Comparison of ENCODE assay signal across 29 cellular contexts in genomic region chr12:96155781-96156180, GRCh38.
"Had no signal": no experiment of that assay in that cellular context is flagged by ENCODE, and none has a peak within 500 bp of the region (broad histone marks: within the 10 kb centered on the region; RNA-seq: fewer than 3 reads in every experiment).

No MANE protein-coding gene starts in this region.

- ATAC-seq: foreskin keratinocyte; gastroesophageal sphincter; heart right ventricle; left lobe of liver; mucosa of descending colon; natural killer cell treated with Interleukin-12 subunit alpha and Interleukin-12 subunit beta and Interleukin-15 and Interleukin-18, amount 100 ng/mL, for 72 hours; pancreas; right lobe of liver; stimulated activated naive CD8-positive, alpha-beta T cell treated with anti-CD3 and anti-CD28 coated beads, Interleukin-15, amount 100 ng/mL, for 72 hours; upper lobe of right lung had no signal

- FAIRE-seq: colon, islet of Langerhans, pancreas, small intestine had no signal

- H3K4me1 ChIP-seq: esophagus muscularis mucosa, foreskin keratinocyte, gastroesophageal sphincter, heart right ventricle, pancreas, right lobe of liver, suprapubic skin, transverse colon, upper lobe of right lung, uterus had no signal

- H3K4me3 ChIP-seq: dorsolateral prefrontal cortex, esophagus muscularis mucosa, gastroesophageal sphincter, heart right ventricle, lung, mucosa of descending colon, pancreas, right lobe of liver, suprapubic skin, transverse colon, upper lobe of right lung, uterus had no signal

- H3K36me3 ChIP-seq: esophagus muscularis mucosa, gastroesophageal sphincter, heart right ventricle, neutrophil, pancreas, right lobe of liver, suprapubic skin, transverse colon, upper lobe of right lung, uterus had no signal

- DNase-seq: dorsolateral prefrontal cortex; effector CD8-positive, alpha-beta T cell; endodermal cell; foreskin keratinocyte; heart right ventricle; hippocampal formation; mucosa of descending colon; naive B cell; pancreas; right lobe of liver; small intestine; stimulated activated CD4-positive, alpha-beta T cell treated with anti-CD3 and anti-CD28 coated beads, Interleukin-15, amount 100 ng/mL, for 24 hours; stimulated activated CD4-positive, alpha-beta T cell treated with anti-CD3 and anti-CD28 coated beads, Interleukin-2, amount 100 ng/mL, for 48 hours; stimulated activated CD8-positive, alpha-beta memory T cell treated with anti-CD3 and anti-CD28 coated beads, Interleukin-4, amount 100 ng/mL, for 48 hours; stimulated activated naive CD4-positive, alpha-beta T cell; stimulated activated naive CD8-positive, alpha-beta T cell treated with anti-CD3 and anti-CD28 coated beads, Interleukin-15, amount 100 ng/mL, for 72 hours; transverse colon; upper lobe of right lung; uterus had no signal

- H3K27ac ChIP-seq: dorsolateral prefrontal cortex, epithelial cell of prostate, esophagus muscularis mucosa, foreskin keratinocyte, gastroesophageal sphincter, heart right ventricle, neutrophil, pancreas, right lobe of liver, suprapubic skin, transverse colon, upper lobe of right lung, uterus had no signal

- H3K9me3 ChIP-seq: esophagus muscularis mucosa, heart right ventricle, mucosa of descending colon, neutrophil, pancreas, right lobe of liver, suprapubic skin, transverse colon, upper lobe of right lung, uterus had no signal

- H3K27me3 ChIP-seq: dorsolateral prefrontal cortex, esophagus muscularis mucosa, foreskin keratinocyte, gastroesophageal sphincter, heart right ventricle, neutrophil, pancreas, right lobe of liver, suprapubic skin, transverse colon, upper lobe of right lung, uterus had no signal
